Comparison of ENCODE assay signal across 18 cellular contexts in genomic region chr11:64275841-64276240, GRCh38. TPM values are rescaled to one million over a fixed set of nuclear protein-coding genes. Genes with fewer than 3 reads are reported as not detected.
DNase-seq lines count a peak whose midpoint lies in the region; ATAC-seq and TF ChIP-seq lines count a peak whose summit lies in the region.
"Had no signal": no experiment of that assay in that cellular context is flagged by ENCODE, and none has a peak within 500 bp of the region (broad histone marks: within the 10 kb centered on the region; RNA-seq: fewer than 3 reads in every experiment).

No MANE protein-coding gene starts in this region.

- WGBS in esophagus, 2 donors: 66 to 80% methylated on average over 2 of the region's 2 CpGs
- WGBS in stomach, 5 donors: 55 to 70% (median 59%) methylated on average over 1 to 2 of the region's 2 CpGs

- H3K36me3 Mint-ChIP-seq in MCF 10A (ENCODE audit: insufficient read depth, unreplicated experiment) (peaks cover 39% of the 10 kb centered on the region), WTC11 (no peaks in the 10 kb centered on the region)

- no peak overlapping the region for H3K27ac ChIP-seq in breast epithelium
- peak overlapping the region; percentile 48 to 85 for H3K27ac ChIP-seq in esophagus (ENCODE audit: low read depth in 2 of 2, low read length in 1 of 2)
- peak overlapping the region in 3 of 5 donors; percentile 18 to 96 (median 33) for H3K27ac ChIP-seq in stomach

- no peak for TF ChIP-seq EP300 in stomach (IDR thresholded peaks at IDR 0.05)

- H3K27me3 Mint-ChIP-seq in MCF 10A (ENCODE audit: insufficient read depth, unreplicated experiment) (no peaks in the 10 kb centered on the region), WTC11 (ENCODE audit: low read depth) (no peaks in the 10 kb centered on the region)
- H3K27me3 Mint-ChIP-seq: CD8-positive, alpha-beta memory T cell had no signal

- H3K4me3 ChIP-seq in breast epithelium: no peak overlapping the region
- H3K4me3 ChIP-seq in esophagus (ENCODE audit: low read depth in 1 of 2, low read length in 2 of 2): no peak overlapping the region
- H3K4me3 ChIP-seq in stomach: no peak overlapping the region
- H3K4me3 ChIP-seq: BLaER1, HAP-1 had no signal

- CTCF ChIA-PET in MCF 10A (lab: Yijun Ruan, JAX) (interaction anchor here (0.6 to 4.5 kb wide), 4 partner anchors 16 to 80 kb away, joined by 3 to 37 read pairs (median 14); partner anchors contain the start of gene CATSPERZ), WTC11 (lab: Charles Lee) (interaction anchor here (1.1 to 4.0 kb wide), 5 partner anchors 24 to 72 kb away, joined by 5 to 24 read pairs (median 7); partner anchors contain the start of genes CATSPERZ and PLCB3)

- intact Hi-C loops in MCF 10A (cut with micrococcal nuclease) (no loop called here), breast epithelium (cut with DNase I; ENCODE audit: low total_unique reads) (loop anchor here (10.0 kb wide), 1 partner anchor 2001 kb away; the partner anchor contains the start of gene SCGB2A2), stomach (cut with DNase I; ENCODE audit: low total_unique reads) (no loop called here)

- H3K4me1 Mint-ChIP-seq in MCF 10A (ENCODE audit: insufficient read depth, unreplicated experiment) (peaks cover 4% of the 10 kb centered on the region), WTC11 (peaks cover 23% of the 10 kb centered on the region)

- DNase-seq in MCF 10A (ENCODE audit: unreplicated experiment) (no peak), breast epithelium (ENCODE audit: low spot score in 2 of 2) (no peak), WTC11 (ENCODE audit: low spot score) (no peak), stomach (no peak), SHP77 treated with DMSO at 0.1 percent for 48 hours (lab: John Stamatoyannopoulos, UW) (no peak)
- no peak for DNase-seq in activated CD8-positive, alpha-beta memory T cell treated with anti-CD3 and anti-CD28 coated beads for 24 hours
- DNase-seq: 8988T; AML-193; CD8-positive, alpha-beta memory T cell; DMS53; GF-D8; GOT3; HFFc6 had no signal

- H3K27ac Mint-ChIP-seq in MCF 10A (ENCODE audit: low read depth, unreplicated experiment) (peak overlapping the region; percentile 79), WTC11 (0 out of 2 replicates have a peak overlapping the region, but pooled peaks have one; percentile 21)
- H3K27ac Mint-ChIP-seq: HFFc6 had no signal

- POLR2A ChIA-PET in MCF 10A (lab: Yijun Ruan, JAX) (interaction anchor here (0.8 to 3.0 kb wide), 11 partner anchors 8 to 76 kb away, joined by 3 to 24 read pairs (median 5); partner anchors contain the start of genes GPR137 and PLCB3), WTC11 (lab: Charles Lee) (interaction anchor here (0.5 kb wide), 1 partner anchor 99 kb away, joined by 10 read pairs; no protein-coding TSS in a partner anchor)

- H3K4me3 Mint-ChIP-seq in MCF 10A (ENCODE audit: unreplicated experiment) (no peak overlapping the region), WTC11 (no peak overlapping the region)
- H3K4me3 Mint-ChIP-seq: CD8-positive, alpha-beta memory T cell; HFFc6 had no signal

- H3K4me1 ChIP-seq in breast epithelium (peaks cover 0 to 8% of the 10 kb centered on the region in 2 donors), esophagus (ENCODE audit: control insufficient read depth in 2 of 2, insufficient read depth in 2 of 2, low read length in 1 of 2) (peaks cover 0 to 9% of the 10 kb centered on the region in 2 donors), stomach (peaks cover 12 to 41% (median 40%) of the 10 kb centered on the region in 4 donors)
- H3K4me1 ChIP-seq: HAP-1 had no signal

- no peak for ATAC-seq in WTC11
- ATAC-seq in GM18861 (IDR thresholded peaks at IDR 0.05; ENCODE audit: unreplicated experiment): no peak

- H3K36me3 ChIP-seq in breast epithelium (no peaks in the 10 kb centered on the region), esophagus (ENCODE audit: control insufficient read depth in 2 of 2, insufficient read depth in 2 of 2, low read length in 1 of 2) (peaks cover 0 to 13% of the 10 kb centered on the region in 2 donors), stomach (peaks cover 13 to 51% (median 47%) of the 10 kb centered on the region in 4 donors)

- no peak for TF ChIP-seq CTCF in MCF 10A (IDR thresholded peaks at IDR 0.05; ENCODE audit: unreplicated experiment)
- no peak for TF ChIP-seq CTCF in breast epithelium (IDR thresholded peaks at IDR 0.05)
- TF ChIP-seq CTCF in WTC11 (IDR thresholded peaks at IDR 0.05): no peak
- no peak for TF ChIP-seq CTCF in stomach (IDR thresholded peaks at IDR 0.05)

- BruUV-seq in MCF 10A (replicated peaks; lab: Mats Ljungman, UMichigan): no TSS peak

- no peaks in the 10 kb centered on the region for H3K9me3 ChIP-seq in breast epithelium
- no peaks in the 10 kb centered on the region for H3K9me3 ChIP-seq in esophagus (ENCODE audit: control insufficient read depth in 2 of 2, insufficient read depth in 1 of 2, low read depth in 1 of 2, low read length in 1 of 2)
- no peaks in the 10 kb centered on the region for H3K9me3 ChIP-seq in stomach
- H3K9me3 ChIP-seq: BLaER1, HAP-1 had no signal

- no peaks in the 10 kb centered on the region for H3K27me3 ChIP-seq in breast epithelium
- no peaks in the 10 kb centered on the region for H3K27me3 ChIP-seq in esophagus (ENCODE audit: control insufficient read depth in 1 of 2, insufficient read depth in 2 of 2, low read length in 2 of 2)
- H3K27me3 ChIP-seq in stomach: no peaks in the 10 kb centered on the region
- H3K27me3 ChIP-seq: BLaER1 had no signal

- TF ChIP-seq POLR2A in breast epithelium (IDR thresholded peaks at IDR 0.05) (no peak), stomach (IDR thresholded peaks at IDR 0.05) (no peak)

- H3K9me3 Mint-ChIP-seq in MCF 10A (ENCODE audit: unreplicated experiment) (no peaks in the 10 kb centered on the region), WTC11 (no peaks in the 10 kb centered on the region)
- H3K9me3 Mint-ChIP-seq: CD8-positive, alpha-beta memory T cell; HFFc6 had no signal

TF ChIP-seq in WTC11, 78 proteins besides CTCF, POLR2A, EP300 and RAD21 (continues in another document):
- no peak for TF ChIP-seq ZNF416 (CRISPR knock-in tag; IDR thresholded peaks at IDR 0.05)
- no peak for TF ChIP-seq E2F1 (CRISPR knock-in tag; IDR thresholded peaks at IDR 0.05)
- no peak for TF ChIP-seq ETV6 (CRISPR knock-in tag; IDR thresholded peaks at IDR 0.05)
- no peak for TF ChIP-seq ZNF232 (CRISPR knock-in tag; IDR thresholded peaks at IDR 0.05)
- no peak for TF ChIP-seq ZBTB21 (CRISPR knock-in tag; IDR thresholded peaks at IDR 0.05; ENCODE audit: borderline replicate concordance)
- TF ChIP-seq IRF1 (CRISPR knock-in tag; IDR thresholded peaks at IDR 0.05): no peak
- TF ChIP-seq NFATC4 (CRISPR knock-in tag; IDR thresholded peaks at IDR 0.05): no peak
- no peak for TF ChIP-seq ELF4 (CRISPR knock-in tag; IDR thresholded peaks at IDR 0.05; ENCODE audit: low read depth)
- no peak for TF ChIP-seq ATF3 (CRISPR knock-in tag; conservative IDR thresholded peaks at IDR 0.05)
- no peak for TF ChIP-seq ZNF121 (CRISPR knock-in tag; IDR thresholded peaks at IDR 0.05)
- TF ChIP-seq NR2C2 (CRISPR knock-in tag; IDR thresholded peaks at IDR 0.05): no peak

RNA-seq across cellular contexts. Expression of gene BAD, which starts 8.6 kb away (rescaled TPM):
- 67.4 and 79.7 TPM in 2 replicates for total RNA-seq in MCF 10A (2022)
- 100 to 1,000 TPM in 1 of 3 donors, 10 to 100 TPM in 2; 80.3 to 107 (median 87.5) TPM for total RNA-seq in breast epithelium
- 30.5 to 34.7 TPM (median 31.3 TPM) in 3 replicates for total RNA-seq in WTC11 (2021)
- polyA plus RNA-seq in esophagus: 10 to 100 TPM; 57.4 to 64.8 TPM
- 100 to 1,000 TPM in 1 of 5 donors, 10 to 100 TPM in 4; 40.4 to 343 (median 70.1) TPM for total RNA-seq in stomach
- 100 to 1,000 TPM; 114 to 207 (median 137) TPM for polyA plus RNA-seq in stomach

RNA-seq across cellular contexts. Expression of gene GPR137, which starts 9.8 kb away (rescaled TPM):
- 36.0 and 49.5 TPM in 2 replicates for total RNA-seq in MCF 10A (2022)
- 10 to 100 TPM in 2 of 3 donors, 1 to 10 TPM in 1; 8.9 to 14.7 (median 11.1) TPM for total RNA-seq in breast epithelium
- total RNA-seq in WTC11 (2021): 51.1 to 53.8 TPM (median 51.8 TPM) in 3 replicates
- 10 to 100 TPM; 18.6 to 22.7 TPM for polyA plus RNA-seq in esophagus
- total RNA-seq in stomach: 10 to 100 TPM in 2 of 5 donors, 1 to 10 TPM in 3; 2.9 to 58.8 (median 8.5) TPM
- 10 to 100 TPM; 18.8 to 23.4 (median 21.2) TPM for polyA plus RNA-seq in stomach

RNA-seq across cellular contexts. Expression of gene KCNK4, which starts 15.3 kb away (rescaled TPM):
- not detected in 2 replicates for total RNA-seq in MCF 10A (2022)
- total RNA-seq in breast epithelium: 1 to 10 TPM in 1 of 3 donors, not detected in 2; 2.3 TPM
- total RNA-seq in WTC11 (2021): 0.25 to 0.74 TPM (median 0.48 TPM) in 3 replicates
- not detected for polyA plus RNA-seq in esophagus
- total RNA-seq in stomach: not detected
- not detected for polyA plus RNA-seq in stomach
- total RNA-seq: CD8-positive, alpha-beta memory T cell; HT1080 had no signal
- polyA plus RNA-seq: CD8-positive, alpha-beta memory T cell had no signal

RNA-seq across cellular contexts. Expression of gene CATSPERZ, which starts 24.3 kb away (rescaled TPM):
- 0.68 TPM in 1 of 2 replicates, not detected in the other for total RNA-seq in MCF 10A (2022)
- total RNA-seq in breast epithelium: 1 to 10 TPM in 1 of 3 donors, not detected in 2; 1.8 TPM
- 1.1 to 2.5 TPM (median 2.0 TPM) in 3 replicates for total RNA-seq in WTC11 (2021)
- polyA plus RNA-seq in esophagus: under 1 TPM; 0.37 to 0.39 TPM
- 10 to 100 TPM in 1 of 5 donors, not detected in 4; 11.3 TPM for total RNA-seq in stomach
- 1 to 10 TPM in 2 of 3 donors, under 1 TPM in 1; 0.18 to 5.2 (median 1.7) TPM for polyA plus RNA-seq in stomach
- total RNA-seq: CD8-positive, alpha-beta memory T cell had no signal
- polyA plus RNA-seq: CD8-positive, alpha-beta memory T cell had no signal

RNA-seq across cellular contexts. Expression of gene PLCB3, which starts 24.5 kb away (rescaled TPM):
- 34.6 and 39.0 TPM in 2 replicates for total RNA-seq in MCF 10A (2022)
- 10 to 100 TPM; 15.5 to 20.5 (median 19.0) TPM for total RNA-seq in breast epithelium
- total RNA-seq in WTC11 (2021): 80.0 to 97.4 TPM (median 82.2 TPM) in 3 replicates
- polyA plus RNA-seq in esophagus: 10 to 100 TPM; 24.6 to 37.4 TPM
- total RNA-seq in stomach: 100 to 1,000 TPM in 1 of 5 donors, 10 to 100 TPM in 4; 14.0 to 154 (median 27.4) TPM
- 10 to 100 TPM; 12.2 to 14.3 (median 14.1) TPM for polyA plus RNA-seq in stomach

Comparison
In these comparisons a context has a peak if more than half of its experiments do, and no peak if none do; other contexts are left out.
1. H3K27ac ChIP-seq: peak in esophagus (2 of 2) and stomach (3 of 5); none in breast epithelium (0 of 2).